10 cellular contexts compared by ENCODE assay signal in the genomic region with DNA sequence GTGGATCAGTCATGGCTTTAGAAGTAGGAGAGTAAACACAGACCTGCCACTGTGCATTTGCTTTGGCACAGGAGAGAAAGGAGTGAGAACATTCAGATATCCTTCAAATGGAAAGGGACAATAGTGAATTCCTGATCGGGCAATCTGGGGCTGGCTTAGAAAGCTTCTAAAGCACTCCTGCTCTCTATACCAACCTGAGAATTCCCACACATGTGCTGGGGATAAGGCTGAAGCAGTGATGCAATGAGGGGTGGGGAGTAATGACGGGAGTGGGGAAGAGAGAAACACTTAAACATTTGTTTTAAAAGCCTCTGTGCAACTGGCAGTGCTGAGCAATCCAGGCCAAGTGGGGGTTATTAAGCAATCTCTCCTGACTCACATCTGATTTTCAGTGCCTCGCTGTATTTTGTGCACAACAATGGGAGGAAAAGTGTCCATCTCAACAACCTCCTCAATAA.
A peak's percentile ranks its signal among the peaks of the same experiment; 100 is the strongest.
DNase-seq lines count a peak whose midpoint lies in the region; ATAC-seq, FAIRE-seq and TF ChIP-seq lines count a peak whose summit lies in the region.
"Had no signal": no experiment of that assay in that cellular context is flagged by ENCODE, and none has a peak within 500 bp of the region (broad histone marks: within the 10 kb centered on the region; RNA-seq: fewer than 3 reads in every experiment).

No MANE protein-coding gene starts in this region.

- H3K27ac ChIP-seq in sigmoid colon = no peak overlapping the region
- H3K27ac ChIP-seq in esophagus squamous epithelium = peak overlapping the region in 1 of 4 donors; percentile 75
- H3K27ac ChIP-seq: tibial artery had no signal

- WGBS in sigmoid colon, 2 donors = 86 to 89% methylated on average over 3 of the region's 3 CpGs
- 24 to 35% methylated on average over 3 of the region's 3 CpGs for WGBS in esophagus squamous epithelium, 2 donors

- H3K27me3 ChIP-seq in sigmoid colon (no peaks in the 10 kb centered on the region), esophagus squamous epithelium (no peaks in the 10 kb centered on the region)
- H3K27me3 ChIP-seq: tibial artery had no signal

- H3K4me3 ChIP-seq in sigmoid colon (no peak overlapping the region), esophagus squamous epithelium (no peak overlapping the region)
- H3K4me3 ChIP-seq: tibial artery had no signal

- intact Hi-C loops in sigmoid colon (cut with DNase I) = no loop called here
- intact Hi-C loops in esophagus squamous epithelium (cut with DNase I) = no loop called here
- intact Hi-C loops in posterior cingulate gyrus (cut with DNase I) = no loop called here

- H3K36me3 ChIP-seq in sigmoid colon (peaks cover 0 to 80% (median 31%) of the 10 kb centered on the region in 4 donors), esophagus squamous epithelium (peaks cover 9 to 94% (median 11%) of the 10 kb centered on the region in 3 donors)

- TF ChIP-seq CTCF in sigmoid colon (IDR thresholded peaks at IDR 0.05) = no peak
- TF ChIP-seq CTCF in esophagus squamous epithelium (IDR thresholded peaks at IDR 0.05) = no peak

- ATAC-seq in activated CD4-positive, CD25-positive, alpha-beta regulatory T cell treated with anti-CD3 and anti-CD28 coated beads, Interleukin-2, amount 50 U/mL, for 24 hours = no peak

- DNase-seq in H54 (ENCODE audit: insufficient read length, low spot score) = peak; percentile 59
- DNase-seq in SKM-1 (lab: John Stamatoyannopoulos, UW; ENCODE audit: unreplicated experiment) = peak; percentile 57
- DNase-seq in fibroblast of the conjunctiva (ENCODE audit: low read depth) = peak; percentile 89
- DNase-seq in sigmoid colon = peak; percentile 78
- DNase-seq in esophagus squamous epithelium (lab: John Stamatoyannopoulos, UW) = no peak
- DNase-seq in NCI-H1694 treated with DMSO at 0.1 percent for 48 hours (lab: John Stamatoyannopoulos, UW) = no peak
- DNase-seq in posterior cingulate gyrus = no peak
- DNase-seq: NCI-H1436 treated with DMSO at 0.1 percent for 48 hours had no signal

- peaks cover 0 to 27% (median 21%) of the 10 kb centered on the region in 4 donors for H3K4me1 ChIP-seq in sigmoid colon
- peaks cover 20 to 41% (median 31%) of the 10 kb centered on the region in 3 donors for H3K4me1 ChIP-seq in esophagus squamous epithelium

- peak; percentile 97 for FAIRE-seq in H54 (lab: Jason Lieb, UNC)

- TF ChIP-seq EP300 in sigmoid colon (IDR thresholded peaks at IDR 0.05) = no peak

- H3K9me3 ChIP-seq in sigmoid colon (no peaks in the 10 kb centered on the region), esophagus squamous epithelium (no peaks in the 10 kb centered on the region)
- H3K9me3 ChIP-seq: tibial artery had no signal

- TF ChIP-seq POLR2A in H54 (IDR thresholded peaks at IDR 0.05; ENCODE audit: low read depth, low read length) (no peak), sigmoid colon (IDR thresholded peaks at IDR 0.05) (no peak), esophagus squamous epithelium (IDR thresholded peaks at IDR 0.05) (no peak)

Comparison
In these comparisons a context has a peak if more than half of its experiments do, and no peak if none do; other contexts are left out.
1. DNase-seq: peak in H54 (single experiment), SKM-1 (single experiment), fibroblast of the conjunctiva (single experiment) and sigmoid colon (single experiment); none in esophagus squamous epithelium (single experiment), NCI-H1694 treated with DMSO at 0.1 percent for 48 hours (single experiment) and posterior cingulate gyrus (0 of 10).